8 cellular contexts compared by ENCODE assay signal in the genomic region with DNA sequence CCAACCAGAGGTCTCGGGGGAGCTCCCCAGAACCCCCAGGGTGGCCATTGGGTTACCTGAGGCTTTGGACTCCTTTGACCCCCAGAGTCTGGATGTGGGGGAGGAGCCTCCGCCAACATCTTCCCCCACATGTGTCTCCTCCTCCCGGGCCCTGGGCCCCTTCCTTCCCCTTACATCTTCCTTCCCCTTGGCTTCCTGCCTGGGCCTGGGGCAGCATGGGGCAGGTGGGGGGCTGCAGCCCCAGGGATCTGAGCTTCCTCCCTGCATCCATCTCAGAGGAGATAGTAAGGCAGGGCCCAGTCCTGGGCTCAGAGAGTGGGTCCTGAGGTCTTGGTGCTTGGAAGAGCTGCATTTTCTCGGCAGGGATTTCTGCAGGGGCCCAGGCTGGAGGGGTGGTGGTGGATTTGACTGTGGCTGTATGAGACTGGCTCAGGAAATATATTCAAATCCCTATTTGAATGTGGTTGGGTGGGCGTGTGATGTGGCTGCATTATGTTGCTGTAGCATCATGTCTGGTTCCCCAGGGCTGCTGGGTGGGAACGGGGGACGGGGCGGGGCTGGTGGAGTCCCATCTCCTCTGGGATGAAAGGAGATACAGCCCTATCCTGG. TPM values are rescaled to one million over a fixed set of nuclear protein-coding genes. Genes with fewer than 3 reads are reported as not detected.
A peak's percentile ranks its signal among the peaks of the same experiment; 100 is the strongest.
DNase-seq lines count a peak whose midpoint lies in the region; ATAC-seq and TF ChIP-seq lines count a peak whose summit lies in the region.

No MANE protein-coding gene starts in this region.

- DNase-seq in NOMO-1 treated with DMSO at 0.1 percent for 48 hours (lab: John Stamatoyannopoulos, UW; ENCODE audit: unreplicated experiment) (peak; percentile 54), GM23248 (no peak), A172 (ENCODE audit: low spot score) (no peak), hepatic stellate cell (ENCODE audit: low spot score) (no peak), amniotic stem cell (lab: John Stamatoyannopoulos, UW) (no peak)
- DNase-seq in activated naive CD4-positive, alpha-beta T cell treated with anti-CD3 and anti-CD28 coated beads, Interleukin-2, amount 50 U/mL, for 72 hours (ENCODE audit: low spot score in 2 of 2), result peak; percentile 60 to 65

- peaks cover 25% of the 10 kb centered on the region for H3K36me3 ChIP-seq in neutrophil
- no peaks in the 10 kb centered on the region for H3K36me3 ChIP-seq in GM23248 (ENCODE audit: low read depth)

- no peaks in the 10 kb centered on the region for H3K9me3 ChIP-seq in neutrophil
- no peaks in the 10 kb centered on the region for H3K9me3 ChIP-seq in GM23248 (ENCODE audit: low read depth)

- peaks cover 7 to 17% of the 10 kb centered on the region in 2 donors for H3K9me3 Mint-ChIP-seq in activated naive CD4-positive, alpha-beta T cell treated with anti-CD3 and anti-CD28 coated beads, Interleukin-2, amount 50 U/mL, for 72 hours

- H3K79me2 ChIP-seq in GM23248 (ENCODE audit: insufficient read depth), result no peaks in the 10 kb centered on the region

- H4K20me1 ChIP-seq in GM23248 (ENCODE audit: insufficient read depth), result no peaks in the 10 kb centered on the region

- H3K4me2 ChIP-seq in GM23248 (ENCODE audit: unreplicated experiment), result no peak overlapping the region

- H3K4me3 ChIP-seq in neutrophil (ENCODE audit: low read depth in 1 of 2, low read length in 1 of 2) (peak overlapping the region; percentile 99 to 100), GM23248 (no peak overlapping the region)

- H3K4me1 ChIP-seq in neutrophil (ENCODE audit: control insufficient read depth in 1 of 2, insufficient read depth in 1 of 2, low read depth in 1 of 2, low read length in 1 of 2), result peaks cover 68 to 75% of the 10 kb centered on the region in 2 experiments
- H3K4me1 ChIP-seq in GM23248 (ENCODE audit: insufficient read depth), result no peaks in the 10 kb centered on the region

- H3K27ac ChIP-seq in neutrophil (peak overlapping the region; percentile 95), GM23248 (no peak overlapping the region)

- peak overlapping the region; percentile 87 to 96 for H3K27ac Mint-ChIP-seq in activated naive CD4-positive, alpha-beta T cell treated with anti-CD3 and anti-CD28 coated beads, Interleukin-2, amount 50 U/mL, for 72 hours

- no peak overlapping the region for H3K9ac ChIP-seq in GM23248

- peak; percentile 27 for ATAC-seq in GM19035 (IDR thresholded peaks at IDR 0.05; ENCODE audit: unreplicated experiment)
- peak; percentile 46 to 68 for ATAC-seq in activated naive CD4-positive, alpha-beta T cell treated with anti-CD3 and anti-CD28 coated beads, Interleukin-2, amount 50 U/mL, for 72 hours

- no peaks in the 10 kb centered on the region for H3F3A ChIP-seq in GM23248 (ENCODE audit: insufficient read depth)

- H3K36me3 Mint-ChIP-seq in activated naive CD4-positive, alpha-beta T cell treated with anti-CD3 and anti-CD28 coated beads, Interleukin-2, amount 50 U/mL, for 72 hours, result peaks cover 24 to 52% of the 10 kb centered on the region in 2 donors

- in situ Hi-C loops in GM23248 (cut with MboI), result no loop called here

- no peaks in the 10 kb centered on the region for H3K9me2 ChIP-seq in GM23248 (ENCODE audit: insufficient read depth)

- no peak for TF ChIP-seq CTCF in neutrophil (IDR thresholded peaks at IDR 0.05)

- H3K27me3 ChIP-seq in neutrophil, result no peaks in the 10 kb centered on the region
- H3K27me3 ChIP-seq in GM23248 (replicated peaks; ENCODE audit: insufficient read depth), result no peaks in the 10 kb centered on the region

- 28 to 41% methylated on average over 6 to 8 of the region's 8 CpGs for WGBS in GM23248 (ENCODE audit: low coverage in 1 of 2, low lambda C conversion rate in 2 of 2, missing lambda C conversion rate in 2 of 2), 2 experiments

- no peak overlapping the region for H2AFZ ChIP-seq in GM23248

RNA-seq across cellular contexts. Expression of a gene that starts 0.9 kb away (rescaled TPM):
- 100 to 1,000 TPM in 1 of 2 donors, 10 to 100 TPM in 1; 81.5 to 121 TPM for total RNA-seq in activated naive CD4-positive, alpha-beta T cell treated with anti-CD3 and anti-CD28 coated beads, Interleukin-2, amount 50 U/mL, for 72 hours
- not detected in 2 replicates for total RNA-seq in GM23248 (2014; rRNA removed; shearing (Covaris generic))
- not detected in 2 replicates for polyA plus RNA-seq in GM23248 (2016; fragmentation: Nextera tagmentation; extraction: Ambion mirVana)
- total RNA-seq in A172 (2014; rRNA removed; shearing (Covaris generic)), result 0.14 TPM in 1 of 2 replicates, not detected in the other

RNA-seq across cellular contexts. Expression of a gene that starts 6.2 kb away (rescaled TPM):
- 10 to 100 TPM; 16.4 to 33.0 TPM for total RNA-seq in activated naive CD4-positive, alpha-beta T cell treated with anti-CD3 and anti-CD28 coated beads, Interleukin-2, amount 50 U/mL, for 72 hours
- not detected in 2 replicates for total RNA-seq in GM23248 (2014; rRNA removed; shearing (Covaris generic))
- polyA plus RNA-seq in GM23248 (2016; fragmentation: Nextera tagmentation; extraction: Ambion mirVana), result 0.18 TPM in 1 of 2 replicates, not detected in the other
- not detected in 2 replicates for total RNA-seq in A172 (2014; rRNA removed; shearing (Covaris generic))

RNA-seq across cellular contexts. Expression of a gene that starts 33.9 kb away (rescaled TPM):
- total RNA-seq in activated naive CD4-positive, alpha-beta T cell treated with anti-CD3 and anti-CD28 coated beads, Interleukin-2, amount 50 U/mL, for 72 hours, result 100 to 1,000 TPM in 1 of 2 donors, 10 to 100 TPM in 1; 47.1 to 109 TPM
- 48.0 and 68.2 TPM in 2 replicates for total RNA-seq in GM23248 (2014; rRNA removed; shearing (Covaris generic))
- polyA plus RNA-seq in GM23248 (2016; fragmentation: Nextera tagmentation; extraction: Ambion mirVana), result 48.9 and 50.1 TPM in 2 replicates
- 56.2 and 58.3 TPM in 2 replicates for total RNA-seq in A172 (2014; rRNA removed; shearing (Covaris generic))

RNA-seq across cellular contexts. Expression of a gene that starts 36.0 kb away (rescaled TPM):
- 10 to 100 TPM; 45.4 to 91.8 TPM for total RNA-seq in activated naive CD4-positive, alpha-beta T cell treated with anti-CD3 and anti-CD28 coated beads, Interleukin-2, amount 50 U/mL, for 72 hours
- total RNA-seq in GM23248 (2014; rRNA removed; shearing (Covaris generic)), result 75.7 and 77.3 TPM in 2 replicates
- 78.8 and 83.5 TPM in 2 replicates for polyA plus RNA-seq in GM23248 (2016; fragmentation: Nextera tagmentation; extraction: Ambion mirVana)
- total RNA-seq in A172 (2014; rRNA removed; shearing (Covaris generic)), result 57.8 and 62.3 TPM in 2 replicates

RNA-seq across cellular contexts. Expression of a gene that starts 53.0 kb away (rescaled TPM):
- total RNA-seq in activated naive CD4-positive, alpha-beta T cell treated with anti-CD3 and anti-CD28 coated beads, Interleukin-2, amount 50 U/mL, for 72 hours, result under 1 TPM; 0.54 to 0.84 TPM
- 3.1 and 5.6 TPM in 2 replicates for total RNA-seq in GM23248 (2014; rRNA removed; shearing (Covaris generic))
- 3.5 and 4.8 TPM in 2 replicates for polyA plus RNA-seq in GM23248 (2016; fragmentation: Nextera tagmentation; extraction: Ambion mirVana)
- 0.47 and 1.9 TPM in 2 replicates for total RNA-seq in A172 (2014; rRNA removed; shearing (Covaris generic))

Comparison
In these comparisons a context has a peak if more than half of its experiments do, and no peak if none do; other contexts are left out.
1. DNase-seq: peak in NOMO-1 treated with DMSO at 0.1 percent for 48 hours (single experiment) and activated naive CD4-positive, alpha-beta T cell treated with anti-CD3 and anti-CD28 coated beads, Interleukin-2, amount 50 U/mL, for 72 hours (2 of 2); none in GM23248 (single experiment), A172 (single experiment), hepatic stellate cell (single experiment) and amniotic stem cell (single experiment).
2. RNA of a gene that starts 0.9 kb away (total RNA-seq): 81.5 to 121 TPM in activated naive CD4-positive, alpha-beta T cell treated with anti-CD3 and anti-CD28 coated beads, Interleukin-2, amount 50 U/mL, for 72 hours; 0.14 TPM in A172 and not detected in GM23248; every median in the first group is over 10 times any median in the second.
3. RNA of a gene that starts 6.2 kb away (total RNA-seq): 16.4 to 33.0 TPM in activated naive CD4-positive, alpha-beta T cell treated with anti-CD3 and anti-CD28 coated beads, Interleukin-2, amount 50 U/mL, for 72 hours; not detected in GM23248 and not detected in A172; every median in the first group is over 10 times any median in the second.